In genomic region chr16:49505556-49505955, GRCh38 we compare ENCODE assay signal across 26 cellular contexts.
"Had no signal": no experiment of that assay in that cellular context is flagged by ENCODE, and none has a peak within 500 bp of the region (broad histone marks: within the 10 kb centered on the region; RNA-seq: fewer than 3 reads in every experiment).

No MANE protein-coding gene starts in this region.

- H3K4me3 Mint-ChIP-seq: naive thymus-derived CD4-positive, alpha-beta T cell; neural crest cell; stimulated activated effector memory CD8-positive, alpha-beta T cell treated with anti-CD3 and anti-CD28 coated beads, Interleukin-12 subunit alpha, Interleukin-12 subunit beta, amount 100 ng/mL, for 72 hours; type B pancreatic cell had no signal

- H3K27me3 ChIP-seq: pancreas, right atrium auricular region, stomach, testis, tibial artery had no signal

- FAIRE-seq: colon, frontal cortex, keratinocyte, pancreas had no signal

- H3K27ac Mint-ChIP-seq: stimulated activated effector memory CD8-positive, alpha-beta T cell treated with anti-CD3 and anti-CD28 coated beads, Interleukin-12 subunit alpha, Interleukin-12 subunit beta, amount 100 ng/mL, for 72 hours; type B pancreatic cell had no signal

- H3K9me3 Mint-ChIP-seq: type B pancreatic cell had no signal

- DNase-seq: cerebellar nuclear complex; dorsolateral prefrontal cortex; effector CD4-positive, alpha-beta T cell; head of caudate nucleus; mesenchymal stem cell; midbrain; naive thymus-derived CD4-positive, alpha-beta T cell; stimulated activated CD4-positive, alpha-beta T cell treated with anti-CD3 and anti-CD28 coated beads, Interleukin-2, amount 100 ng/mL, for 24 hours; stimulated activated CD4-positive, alpha-beta T cell treated with anti-CD3 and anti-CD28 coated beads, Interleukin-4, amount 100 ng/mL, for 24 hours; stimulated activated naive CD4-positive, alpha-beta T cell treated with Interleukin-2 at 50 U/mL for 16 hours; stomach; testis had no signal

- H3K4me3 ChIP-seq: dorsolateral prefrontal cortex, pancreas, right atrium auricular region, smooth muscle cell, stomach, testis, tibial artery had no signal

- H3K36me3 Mint-ChIP-seq: naive thymus-derived CD4-positive, alpha-beta T cell; stimulated activated effector memory CD8-positive, alpha-beta T cell treated with anti-CD3 and anti-CD28 coated beads, Interleukin-12 subunit alpha, Interleukin-12 subunit beta, amount 100 ng/mL, for 72 hours had no signal

- H3K4me1 Mint-ChIP-seq: neural crest cell had no signal

- ATAC-seq: left lobe of liver; naive thymus-derived CD4-positive, alpha-beta T cell; pancreas; sciatic nerve; stimulated activated effector memory CD8-positive, alpha-beta T cell treated with anti-CD3 and anti-CD28 coated beads, Interleukin-12 subunit alpha, Interleukin-12 subunit beta, amount 100 ng/mL, for 72 hours had no signal

- H3K36me3 ChIP-seq: neutrophil, pancreas, right atrium auricular region, stomach, tibial artery had no signal

- H3K27me3 Mint-ChIP-seq: progenitor cell of endocrine pancreas, type B pancreatic cell had no signal
